In the genomic region with DNA sequence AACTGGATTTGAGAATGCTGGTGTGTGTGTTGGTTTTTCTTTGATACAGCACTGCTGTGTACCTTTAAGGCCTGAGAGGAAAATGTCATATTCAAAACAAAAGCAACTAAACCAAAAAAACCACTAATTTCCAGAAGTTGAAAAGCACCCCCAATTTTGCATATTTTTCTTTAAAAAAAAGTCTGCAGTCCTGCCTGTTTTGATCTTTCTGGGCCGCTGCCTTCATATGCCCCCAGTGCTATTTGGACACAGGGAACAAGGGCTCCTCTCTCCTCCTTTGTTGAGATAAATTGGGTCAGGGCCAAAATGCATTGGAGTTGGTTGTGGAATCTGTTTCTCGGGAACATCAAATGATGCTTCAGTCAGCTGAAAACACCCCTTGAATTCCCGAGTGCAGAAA, we compare ENCODE assay signal across 13 cellular contexts. TPM values are rescaled to one million over a fixed set of nuclear protein-coding genes. Genes with fewer than 3 reads are reported as not detected.
A peak's percentile ranks its signal among the peaks of the same experiment; 100 is the strongest.
DNase-seq lines count a peak whose midpoint lies in the region; ATAC-seq, FAIRE-seq and TF ChIP-seq lines count a peak whose summit lies in the region.
"Had no signal": no experiment of that assay in that cellular context is flagged by ENCODE, and none has a peak within 500 bp of the region (broad histone marks: within the 10 kb centered on the region; RNA-seq: fewer than 3 reads in every experiment).

No MANE protein-coding gene starts in this region.

- no peaks in the 10 kb centered on the region for H3K27me3 ChIP-seq in SJCRH30
- H3K27me3 ChIP-seq: foreskin keratinocyte had no signal

- no peaks in the 10 kb centered on the region for H3K9me3 ChIP-seq in SJCRH30 (replicated peaks)

- peak; percentile 56 for FAIRE-seq in GM12891 (lab: Jason Lieb, UNC)
- FAIRE-seq: small intestine had no signal

- TF ChIP-seq POLR2A in GM12891 (IDR thresholded peaks at IDR 0.05; ENCODE audit: low read depth, low read length): no peak

- H3K4me1 ChIP-seq in SJCRH30: no peaks in the 10 kb centered on the region
- H3K4me1 ChIP-seq: foreskin keratinocyte had no signal

- no peak for TF ChIP-seq CTCF in foreskin fibroblast (IDR thresholded peaks at IDR 0.05; ENCODE audit: low read depth, low read length)

- no peak overlapping the region for H3K27ac ChIP-seq in SJCRH30
- H3K27ac ChIP-seq: foreskin keratinocyte had no signal

- ATAC-seq in GM19397 (IDR thresholded peaks at IDR 0.05; ENCODE audit: unreplicated experiment) (peak; percentile 52), HG03066 (IDR thresholded peaks at IDR 0.05; ENCODE audit: low read depth, unreplicated experiment) (peak; percentile 68), left lobe of liver (no peak)
- ATAC-seq: foreskin keratinocyte, Panc1 had no signal

- DNase-seq in GM12891 (ENCODE audit: insufficient read length, low spot score) (no peak), anterior cingulate cortex (lab: John Stamatoyannopoulos, UW) (peak in 34 of 58 donors; percentile 14 to 87 (median 46)), SJCRH30 (no peak), left lobe of liver (ENCODE audit: low spot score) (no peak), foreskin fibroblast (no peak)
- DNase-seq in activated naive CD4-positive, alpha-beta T cell treated with anti-CD3 and anti-CD28 coated beads, Interleukin-2, amount 50 U/mL, for 16 hours: no peak
- DNase-seq: activated CD4-positive, alpha-beta T cell treated with anti-CD3 and anti-CD28 coated beads, Interleukin-2, amount 50 U/mL, for 4 hours; CD4-positive, alpha-beta T cell; foreskin keratinocyte; small intestine had no signal

- H3K4me3 ChIP-seq in SJCRH30 (no peak overlapping the region), foreskin fibroblast (ENCODE audit: low read depth in 1 of 2, low read length in 2 of 2) (no peak overlapping the region)

- peaks cover 7% of the 10 kb centered on the region; the same call in 1 of the 2 replicates for H3K36me3 ChIP-seq in SJCRH30

TF ChIP-seq in GM12891, 5 proteins besides CTCF, POLR2A, EP300 and RAD21:
- TF ChIP-seq POU2F2 (IDR thresholded peaks at IDR 0.05; ENCODE audit: low read depth, low read length) (peak; percentile 75; the same call in 1 of the 2 replicates), PAX5 (IDR thresholded peaks at IDR 0.05; ENCODE audit: insufficient read depth, low read length, severe bottlenecking) (no peak), POLR2AphosphoS5 (IDR thresholded peaks at IDR 0.05; ENCODE audit: low read depth, low read length) (no peak), SPI1 (IDR thresholded peaks at IDR 0.05; ENCODE audit: low read depth, low read length) (no peak)

RNA-seq across cellular contexts. Expression of a gene that starts 26.9 kb away (rescaled TPM):
- 1.1 TPM for polyA plus RNA-seq in GM12891 (2012; ENCODE audit: low read depth, missing spikeins)
- 14.9 and 17.2 TPM in 2 replicates for total RNA-seq in SJCRH30 (2014; rRNA removed; shearing (Covaris generic))
- total RNA-seq in left lobe of liver: 84.6 TPM

Comparison
In these comparisons a context has a peak if more than half of its experiments do, and no peak if none do; other contexts are left out.
1. DNase-seq: peak in anterior cingulate cortex (34 of 58); none in GM12891 (single experiment), SJCRH30 (0 of 2), left lobe of liver (single experiment), activated naive CD4-positive, alpha-beta T cell treated with anti-CD3 and anti-CD28 coated beads, Interleukin-2, amount 50 U/mL, for 16 hours (single experiment) and foreskin fibroblast (0 of 2).